ENCODE assay signal across 1 cellular context in the genomic region with DNA sequence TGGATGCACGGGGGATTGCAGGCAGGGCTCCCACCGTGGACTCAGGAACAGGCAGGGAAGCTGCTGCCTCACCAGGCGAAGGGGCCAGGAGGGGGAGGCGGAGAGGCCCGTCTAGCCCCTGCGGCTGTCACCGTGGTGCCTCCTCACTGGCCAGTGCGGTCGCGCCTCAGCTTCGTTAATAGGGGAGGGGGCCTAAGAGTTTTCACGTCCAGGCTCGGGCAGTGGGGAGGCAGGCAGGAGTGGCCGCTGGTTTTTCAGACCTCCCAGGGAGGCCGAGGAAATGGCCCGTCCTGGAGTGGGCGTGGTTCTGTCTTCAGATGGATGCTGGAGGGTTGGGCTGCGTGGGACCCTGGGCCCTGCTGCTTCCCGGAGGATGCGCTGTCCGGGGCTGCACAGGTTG.
TF ChIP-seq lines count a peak whose summit lies in the region.

No MANE protein-coding gene starts in this region.

TF ChIP-seq in HepG2, 621 proteins besides CTCF, POLR2A, EP300 and RAD21 (continued from another document):
- TF ChIP-seq, protein P1, sequence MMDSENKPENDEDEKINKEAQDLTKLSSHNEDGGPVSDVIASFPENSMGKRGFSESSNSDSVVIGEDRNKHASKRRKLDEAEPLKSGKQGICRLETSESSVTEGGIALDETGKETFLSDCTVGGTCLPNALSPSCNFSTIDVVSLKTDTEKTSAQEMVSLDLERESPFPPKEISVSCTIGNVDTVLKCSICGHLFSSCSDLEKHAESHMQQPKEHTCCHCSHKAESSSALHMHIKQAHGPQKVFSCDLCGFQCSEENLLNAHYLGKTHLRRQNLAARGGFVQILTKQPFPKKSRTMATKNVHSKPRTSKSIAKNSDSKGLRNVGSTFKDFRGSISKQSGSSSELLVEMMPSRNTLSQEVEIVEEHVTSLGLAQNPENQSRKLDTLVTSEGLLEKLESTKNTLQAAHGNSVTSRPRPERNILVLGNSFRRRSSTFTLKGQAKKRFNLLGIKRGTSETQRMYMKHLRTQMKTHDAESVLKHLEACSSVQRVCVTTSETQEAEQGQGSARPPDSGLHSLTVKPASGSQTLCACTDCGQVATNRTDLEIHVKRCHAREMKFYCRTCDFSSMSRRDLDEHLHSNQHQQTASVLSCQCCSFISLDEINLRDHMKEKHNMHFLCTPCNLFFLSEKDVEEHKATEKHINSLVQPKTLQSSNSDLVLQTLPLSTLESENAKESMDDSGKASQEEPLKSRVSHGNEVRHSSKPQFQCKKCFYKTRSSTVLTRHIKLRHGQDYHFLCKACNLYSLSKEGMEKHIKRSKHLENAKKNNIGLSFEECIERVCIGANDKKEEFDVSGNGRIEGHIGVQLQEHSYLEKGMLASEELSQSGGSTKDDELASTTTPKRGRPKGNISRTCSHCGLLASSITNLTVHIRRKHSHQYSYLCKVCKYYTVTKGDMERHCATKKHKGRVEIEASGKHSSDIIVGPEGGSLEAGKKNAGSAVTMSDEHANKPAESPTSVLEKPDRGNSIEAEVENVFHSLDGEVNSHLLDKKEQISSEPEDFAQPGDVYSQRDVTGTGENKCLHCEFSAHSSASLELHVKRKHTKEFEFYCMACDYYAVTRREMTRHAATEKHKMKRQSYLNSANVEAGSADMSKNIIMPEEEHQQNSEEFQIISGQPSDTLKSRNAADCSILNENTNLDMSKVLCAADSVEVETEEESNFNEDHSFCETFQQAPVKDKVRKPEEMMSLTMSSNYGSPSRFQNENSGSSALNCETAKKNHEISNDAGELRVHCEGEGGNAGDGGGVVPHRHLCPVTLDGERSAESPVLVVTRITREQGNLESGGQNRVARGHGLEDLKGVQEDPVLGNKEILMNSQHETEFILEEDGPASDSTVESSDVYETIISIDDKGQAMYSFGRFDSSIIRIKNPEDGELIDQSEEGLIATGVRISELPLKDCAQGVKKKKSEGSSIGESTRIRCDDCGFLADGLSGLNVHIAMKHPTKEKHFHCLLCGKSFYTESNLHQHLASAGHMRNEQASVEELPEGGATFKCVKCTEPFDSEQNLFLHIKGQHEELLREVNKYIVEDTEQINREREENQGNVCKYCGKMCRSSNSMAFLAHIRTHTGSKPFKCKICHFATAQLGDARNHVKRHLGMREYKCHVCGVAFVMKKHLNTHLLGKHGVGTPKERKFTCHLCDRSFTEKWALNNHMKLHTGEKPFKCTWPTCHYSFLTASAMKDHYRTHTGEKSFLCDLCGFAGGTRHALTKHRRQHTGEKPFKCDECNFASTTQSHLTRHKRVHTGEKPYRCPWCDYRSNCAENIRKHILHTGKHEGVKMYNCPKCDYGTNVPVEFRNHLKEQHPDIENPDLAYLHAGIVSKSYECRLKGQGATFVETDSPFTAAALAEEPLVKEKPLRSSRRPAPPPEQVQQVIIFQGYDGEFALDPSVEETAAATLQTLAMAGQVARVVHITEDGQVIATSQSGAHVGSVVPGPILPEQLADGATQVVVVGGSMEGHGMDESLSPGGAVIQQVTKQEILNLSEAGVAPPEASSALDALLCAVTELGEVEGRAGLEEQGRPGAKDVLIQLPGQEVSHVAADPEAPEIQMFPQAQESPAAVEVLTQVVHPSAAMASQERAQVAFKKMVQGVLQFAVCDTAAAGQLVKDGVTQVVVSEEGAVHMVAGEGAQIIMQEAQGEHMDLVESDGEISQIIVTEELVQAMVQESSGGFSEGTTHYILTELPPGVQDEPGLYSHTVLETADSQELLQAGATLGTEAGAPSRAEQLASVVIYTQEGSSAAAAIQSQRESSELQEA (CRISPR knock-in tag; IDR thresholded peaks at IDR 0.05; ENCODE audit: not compliant biosample characterization), result no peak
- TF ChIP-seq GLMP (CRISPR knock-in tag; IDR thresholded peaks at IDR 0.05; ENCODE audit: borderline replicate concordance), result no peak
- TF ChIP-seq, protein P2, sequence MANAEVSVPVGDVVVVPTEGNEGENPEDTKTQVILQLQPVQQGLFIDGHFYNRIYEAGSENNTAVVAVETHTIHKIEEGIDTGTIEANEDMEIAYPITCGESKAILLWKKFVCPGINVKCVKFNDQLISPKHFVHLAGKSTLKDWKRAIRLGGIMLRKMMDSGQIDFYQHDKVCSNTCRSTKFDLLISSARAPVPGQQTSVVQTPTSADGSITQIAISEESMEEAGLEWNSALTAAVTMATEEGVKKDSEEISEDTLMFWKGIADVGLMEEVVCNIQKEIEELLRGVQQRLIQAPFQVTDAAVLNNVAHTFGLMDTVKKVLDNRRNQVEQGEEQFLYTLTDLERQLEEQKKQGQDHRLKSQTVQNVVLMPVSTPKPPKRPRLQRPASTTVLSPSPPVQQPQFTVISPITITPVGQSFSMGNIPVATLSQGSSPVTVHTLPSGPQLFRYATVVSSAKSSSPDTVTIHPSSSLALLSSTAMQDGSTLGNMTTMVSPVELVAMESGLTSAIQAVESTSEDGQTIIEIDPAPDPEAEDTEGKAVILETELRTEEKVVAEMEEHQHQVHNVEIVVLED (CRISPR knock-in tag; IDR thresholded peaks at IDR 0.05; ENCODE audit: borderline replicate concordance), result no peak
- no peak for TF ChIP-seq HES4 (CRISPR knock-in tag; IDR thresholded peaks at IDR 0.05; ENCODE audit: borderline replicate concordance)
- TF ChIP-seq, protein P3, sequence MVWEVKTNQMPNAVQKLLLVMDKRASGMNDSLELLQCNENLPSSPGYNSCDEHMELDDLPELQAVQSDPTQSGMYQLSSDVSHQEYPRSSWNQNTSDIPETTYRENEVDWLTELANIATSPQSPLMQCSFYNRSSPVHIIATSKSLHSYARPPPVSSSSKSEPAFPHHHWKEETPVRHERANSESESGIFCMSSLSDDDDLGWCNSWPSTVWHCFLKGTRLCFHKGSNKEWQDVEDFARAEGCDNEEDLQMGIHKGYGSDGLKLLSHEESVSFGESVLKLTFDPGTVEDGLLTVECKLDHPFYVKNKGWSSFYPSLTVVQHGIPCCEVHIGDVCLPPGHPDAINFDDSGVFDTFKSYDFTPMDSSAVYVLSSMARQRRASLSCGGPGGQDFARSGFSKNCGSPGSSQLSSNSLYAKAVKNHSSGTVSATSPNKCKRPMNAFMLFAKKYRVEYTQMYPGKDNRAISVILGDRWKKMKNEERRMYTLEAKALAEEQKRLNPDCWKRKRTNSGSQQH (CRISPR knock-in tag; IDR thresholded peaks at IDR 0.05; ENCODE audit: low read depth), result no peak
- TF ChIP-seq ZNF780A (CRISPR knock-in tag; IDR thresholded peaks at IDR 0.05), result no peak
- no peak for TF ChIP-seq ZFP1 (CRISPR knock-in tag; IDR thresholded peaks at IDR 0.05)
- no peak for TF ChIP-seq PAF1 (CRISPR knock-in tag; IDR thresholded peaks at IDR 0.05)
- no peak for TF ChIP-seq RNF219 (CRISPR knock-in tag; IDR thresholded peaks at IDR 0.05)
- TF ChIP-seq ONECUT2 (CRISPR knock-in tag; IDR thresholded peaks at IDR 0.05), result no peak
- no peak for TF ChIP-seq FOXO4 (CRISPR knock-in tag; conservative IDR thresholded peaks at IDR 0.05)
- no peak for TF ChIP-seq ZNF576 (CRISPR knock-in tag; IDR thresholded peaks at IDR 0.05)
- TF ChIP-seq XRCC5 (optimal IDR thresholded peaks at IDR 0.05; ENCODE audit: low read length), result no peak
- no peak for TF ChIP-seq PHF8 (CRISPR knock-in tag; IDR thresholded peaks at IDR 0.05)
